Comparison of ENCODE assay signal across 1 cellular context in the genomic region with DNA sequence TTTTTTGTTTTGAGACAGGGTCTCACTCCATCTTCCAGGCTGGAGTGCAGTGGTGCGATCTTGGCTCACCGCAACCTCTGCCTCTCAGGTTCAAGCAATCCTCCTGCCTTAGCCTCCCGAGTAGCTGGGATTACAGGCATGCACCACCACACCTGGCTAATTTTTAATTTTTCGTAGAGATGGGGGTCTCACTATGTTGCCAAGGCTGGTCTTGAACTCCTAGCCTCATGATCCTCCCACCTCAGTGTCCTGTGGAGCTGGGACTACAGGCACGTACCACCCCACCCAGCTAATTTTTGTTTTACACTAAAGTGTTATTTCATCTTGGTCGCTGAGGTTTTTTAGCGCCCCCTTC.
A peak's percentile ranks its signal among the peaks of the same experiment; 100 is the strongest.
TF ChIP-seq lines count a peak whose summit lies in the region.

No MANE protein-coding gene starts in this region.

TF ChIP-seq in GM12878, 131 proteins besides CTCF, POLR2A, EP300 and RAD21:
- TF ChIP-seq, protein P1, sequence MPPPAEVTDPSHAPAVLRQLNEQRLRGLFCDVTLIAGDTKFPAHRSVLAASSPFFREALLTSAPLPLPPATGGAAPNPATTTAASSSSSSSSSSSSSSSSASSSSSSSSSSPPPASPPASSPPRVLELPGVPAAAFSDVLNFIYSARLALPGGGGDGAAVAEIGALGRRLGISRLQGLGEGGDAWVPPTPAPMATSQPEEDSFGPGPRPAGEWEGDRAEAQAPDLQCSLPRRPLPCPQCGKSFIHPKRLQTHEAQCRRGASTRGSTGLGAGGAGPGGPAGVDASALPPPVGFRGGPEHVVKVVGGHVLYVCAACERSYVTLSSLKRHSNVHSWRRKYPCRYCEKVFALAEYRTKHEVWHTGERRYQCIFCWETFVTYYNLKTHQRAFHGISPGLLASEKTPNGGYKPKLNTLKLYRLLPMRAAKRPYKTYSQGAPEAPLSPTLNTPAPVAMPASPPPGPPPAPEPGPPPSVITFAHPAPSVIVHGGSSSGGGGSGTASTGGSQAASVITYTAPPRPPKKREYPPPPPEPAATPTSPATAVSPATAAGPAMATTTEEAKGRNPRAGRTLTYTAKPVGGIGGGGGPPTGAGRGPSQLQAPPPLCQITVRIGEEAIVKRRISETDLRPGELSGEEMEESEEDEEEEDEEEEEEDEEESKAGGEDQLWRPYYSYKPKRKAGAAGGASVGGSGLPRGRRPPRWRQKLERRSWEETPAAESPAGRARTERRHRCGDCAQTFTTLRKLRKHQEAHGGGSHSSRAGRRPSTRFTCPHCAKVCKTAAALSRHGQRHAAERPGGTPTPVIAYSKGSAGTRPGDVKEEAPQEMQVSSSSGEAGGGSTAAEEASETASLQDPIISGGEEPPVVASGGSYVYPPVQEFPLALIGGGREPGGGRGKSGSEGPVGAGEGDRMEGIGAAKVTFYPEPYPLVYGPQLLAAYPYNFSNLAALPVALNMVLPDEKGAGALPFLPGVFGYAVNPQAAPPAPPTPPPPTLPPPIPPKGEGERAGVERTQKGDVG (CRISPR knock-in tag; IDR thresholded peaks at IDR 0.05), result 0 out of 2 replicates have a peak, but pooled peaks have one; percentile 68
- TF ChIP-seq POLR2AphosphoS5 (IDR thresholded peaks at IDR 0.05; ENCODE audit: low read length) (peak; percentile 17), HDGF (IDR thresholded peaks at IDR 0.05) (0 out of 2 replicates have a peak, but pooled peaks have one; percentile 18), SMAD1 (IDR thresholded peaks at IDR 0.05; ENCODE audit: low read depth, partially characterized antibody) (peak; percentile 36), SMAD5 (IDR thresholded peaks at IDR 0.05; ENCODE audit: low read depth) (peak; percentile 69), ZNF217 (IDR thresholded peaks at IDR 0.05) (peak; percentile 18; the same call in 1 of the 2 replicates)
